Comparison of ENCODE assay signal across 29 cellular contexts in genomic region chr10:28147706-28148105, GRCh38.
"Had no signal": no experiment of that assay in that cellular context is flagged by ENCODE, and none has a peak within 500 bp of the region (broad histone marks: within the 10 kb centered on the region; RNA-seq: fewer than 3 reads in every experiment).

No MANE protein-coding gene starts in this region.

- H3K4me3 Mint-ChIP-seq: naive thymus-derived CD4-positive, alpha-beta T cell; natural killer cell treated with Interleukin-12 subunit alpha and Interleukin-12 subunit beta and Interleukin-15 and Interleukin-18, amount 100 ng/mL, for 72 hours; stimulated activated naive B cell treated with anti-CD40 and anti-IgM and Interleukin-4, amounts not matched to agents 10 μg/mL and 1 μg/mL and 100 μg/mL, for 72 hours had no signal

- H3K9me3 ChIP-seq: left ventricle myocardium inferior, mucosa of descending colon, pancreas, prostate gland, stomach, testis, thyroid gland, transverse colon, upper lobe of left lung, vagina had no signal

- DNase-seq: islet precursor cell; left cardiac atrium; left ventricle myocardium inferior; midbrain; mucosa of descending colon; naive thymus-derived CD4-positive, alpha-beta T cell; nucleus accumbens; pancreas; posterior cingulate gyrus; retina; right cardiac atrium; stimulated activated CD4-positive, alpha-beta T cell treated with anti-CD3 and anti-CD28 coated beads, Interleukin-12 subunit alpha, Interleukin-12 subunit beta, amount 100 ng/mL, for 4 hours; stimulated activated CD4-positive, alpha-beta T cell treated with anti-CD3 and anti-CD28 coated beads, Interleukin-15, amount 100 ng/mL, for 24 hours; stimulated activated CD4-positive, alpha-beta T cell treated with anti-CD3 and anti-CD28 coated beads, Interleukin-2, amount 100 ng/mL, for 24 hours; stimulated activated CD4-positive, alpha-beta T cell treated with anti-CD3 and anti-CD28 coated beads, Interleukin-4, amount 100 ng/mL, for 1 hour; stimulated activated naive B cell treated with anti-CD40 and anti-IgM and Interleukin-4, amounts not matched to agents 10 μg/mL and 1 μg/mL and 100 μg/mL, for 72 hours; stimulated activated naive CD8-positive, alpha-beta T cell treated with anti-CD3 and anti-CD28 coated beads, Interleukin-15, Interleukin-2, amounts not matched to agents 100 U/mL and 50 U/mL, for 24 hours; stomach; testis; thyroid gland; transverse colon; upper lobe of left lung had no signal

- H3K79me2 ChIP-seq: hepatocyte had no signal

- H3K27ac ChIP-seq: hepatocyte, left ventricle myocardium inferior, pancreas, prostate gland, skin epidermis, stomach, testis, thyroid gland, transverse colon, upper lobe of left lung, vagina had no signal

- H3K4me1 Mint-ChIP-seq: stimulated activated naive B cell treated with anti-CD40 and anti-IgM and Interleukin-4, amounts not matched to agents 10 μg/mL and 1 μg/mL and 100 μg/mL, for 72 hours had no signal

- H3K36me3 Mint-ChIP-seq: natural killer cell treated with Interleukin-12 subunit alpha and Interleukin-12 subunit beta and Interleukin-15 and Interleukin-18, amount 100 ng/mL, for 72 hours had no signal

- H3K27me3 ChIP-seq: hepatocyte, pancreas, stomach, testis, thyroid gland, transverse colon, upper lobe of left lung, vagina had no signal

- H3K27me3 Mint-ChIP-seq: naive thymus-derived CD4-positive, alpha-beta T cell; natural killer cell treated with Interleukin-12 subunit alpha and Interleukin-12 subunit beta and Interleukin-15 and Interleukin-18, amount 100 ng/mL, for 72 hours; stimulated activated naive B cell treated with anti-CD40 and anti-IgM and Interleukin-4, amounts not matched to agents 10 μg/mL and 1 μg/mL and 100 μg/mL, for 72 hours had no signal

- H3K4me2 ChIP-seq: hepatocyte had no signal

- H3K36me3 ChIP-seq: left ventricle myocardium inferior, pancreas, prostate gland, stomach, thyroid gland, vagina had no signal

- H3K9me3 Mint-ChIP-seq: natural killer cell treated with Interleukin-12 subunit alpha and Interleukin-12 subunit beta and Interleukin-15 and Interleukin-18, amount 100 ng/mL, for 72 hours; stimulated activated naive B cell treated with anti-CD40 and anti-IgM and Interleukin-4, amounts not matched to agents 10 μg/mL and 1 μg/mL and 100 μg/mL, for 72 hours had no signal

- ATAC-seq: left cardiac atrium; mucosa of descending colon; naive thymus-derived CD4-positive, alpha-beta T cell; natural killer cell treated with Interleukin-12 subunit alpha and Interleukin-12 subunit beta and Interleukin-15 and Interleukin-18, amount 100 ng/mL, for 72 hours; pancreas; right cardiac atrium; sciatic nerve; stimulated activated naive B cell treated with anti-CD40 and anti-IgM and Interleukin-4, amounts not matched to agents 10 μg/mL and 1 μg/mL and 100 μg/mL, for 72 hours; stimulated activated naive CD8-positive, alpha-beta T cell treated with anti-CD3 and anti-CD28 coated beads, Interleukin-15, Interleukin-2, amounts not matched to agents 100 U/mL and 50 U/mL, for 24 hours had no signal

- H2AFZ ChIP-seq: hepatocyte had no signal

- H3K4me3 ChIP-seq: hepatocyte, left ventricle myocardium inferior, lung, mucosa of descending colon, pancreas, prostate gland, skin epidermis, stomach, testis, thyroid gland, transverse colon, upper lobe of left lung, vagina had no signal

- H3K4me1 ChIP-seq: left ventricle myocardium inferior, pancreas, prostate gland, stomach, testis, thyroid gland, transverse colon, upper lobe of left lung, vagina had no signal

- H3K27ac Mint-ChIP-seq: naive thymus-derived CD4-positive, alpha-beta T cell; natural killer cell treated with Interleukin-12 subunit alpha and Interleukin-12 subunit beta and Interleukin-15 and Interleukin-18, amount 100 ng/mL, for 72 hours; stimulated activated naive B cell treated with anti-CD40 and anti-IgM and Interleukin-4, amounts not matched to agents 10 μg/mL and 1 μg/mL and 100 μg/mL, for 72 hours had no signal
